9 cellular contexts compared by ENCODE assay signal in the genomic region with DNA sequence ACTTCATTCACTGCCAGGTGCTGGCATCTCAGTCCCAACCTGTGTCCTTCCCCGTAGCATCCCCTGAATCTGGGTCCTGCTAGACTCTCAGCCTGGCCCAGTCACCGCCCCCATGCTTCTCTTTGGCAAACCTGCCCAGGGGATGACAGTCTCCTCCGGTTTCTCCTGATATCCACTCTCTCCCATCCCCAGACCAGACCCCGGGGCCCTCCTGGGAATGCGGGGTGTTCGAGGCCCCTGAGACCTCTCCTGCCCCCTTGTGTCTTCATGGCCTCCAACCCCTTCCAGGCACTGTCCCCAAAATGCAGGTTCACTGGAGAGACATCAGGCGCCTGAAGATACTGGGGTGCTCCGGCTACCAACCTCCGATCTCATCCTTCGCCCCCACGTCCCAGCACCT. TPM values are rescaled to one million over a fixed set of nuclear protein-coding genes. Genes with fewer than 3 reads are reported as not detected.
A peak's percentile ranks its signal among the peaks of the same experiment; 100 is the strongest.
DNase-seq lines count a peak whose midpoint lies in the region; ATAC-seq and TF ChIP-seq lines count a peak whose summit lies in the region.
"Had no signal": no experiment of that assay in that cellular context is flagged by ENCODE, and none has a peak within 500 bp of the region (broad histone marks: within the 10 kb centered on the region; RNA-seq: fewer than 3 reads in every experiment).

No MANE protein-coding gene starts in this region.

- POLR2A ChIA-PET in activated naive CD8-positive, alpha-beta T cell treated with anti-CD3 and anti-CD28 coated beads, Interleukin-2, amount 10 ng/mL, durations not matched to agents 7 days and 5 days (lab: Charles Lee) = no interaction called here

- H3K27ac Mint-ChIP-seq in activated naive CD8-positive, alpha-beta T cell treated with anti-CD3 and anti-CD28 coated beads, Interleukin-2, amount 10 ng/mL, durations not matched to agents 7 days and 5 days = peak overlapping the region; percentile 19

- no peaks in the 10 kb centered on the region for H3K36me3 Mint-ChIP-seq in activated naive CD8-positive, alpha-beta T cell treated with anti-CD3 and anti-CD28 coated beads, Interleukin-2, amount 10 ng/mL, durations not matched to agents 7 days and 5 days

- ATAC-seq in activated naive CD8-positive, alpha-beta T cell treated with anti-CD3 and anti-CD28 coated beads, Interleukin-2, amount 10 ng/mL, durations not matched to agents 7 days and 5 days (ENCODE audit: low read depth) = peak; percentile 30
- ATAC-seq: psoas muscle had no signal

- peak; percentile 57 for DNase-seq in G401 (ENCODE audit: low spot score)
- no peak for DNase-seq in activated naive CD8-positive, alpha-beta T cell treated with anti-CD3 and anti-CD28 coated beads, Interleukin-2, amount 10 ng/mL, durations not matched to agents 7 days and 5 days
- DNase-seq in NCI-H1436 treated with DMSO at 0.1 percent for 48 hours (lab: John Stamatoyannopoulos, UW) = no peak
- no peak for DNase-seq in activated CD4-positive, CD25-positive, alpha-beta regulatory T cell treated with anti-CD3 and anti-CD28 coated beads, Interleukin-2, amount 50 U/mL, for 72 hours
- no peak for DNase-seq in tibial artery
- DNase-seq in activated effector memory CD4-positive, alpha-beta T cell treated with anti-CD3 and anti-CD28 coated beads, Interleukin-2, amount 50 U/mL, for 16 hours = no peak
- DNase-seq: psoas muscle had no signal

- H3K9me3 ChIP-seq in iPS-20b (ENCODE audit: insufficient read depth, low read depth, low read length) (no peaks in the 10 kb centered on the region), tibial artery (no peaks in the 10 kb centered on the region)
- H3K9me3 ChIP-seq: psoas muscle had no signal

- H3K79me2 ChIP-seq in ACC112 (ENCODE audit: control insufficient read depth, insufficient read depth, low read length, unreplicated experiment) = peaks cover 5% of the 10 kb centered on the region

- H3K27me3 ChIP-seq in ACC112 (ENCODE audit: insufficient read depth, low read length) (peaks cover 5% of the 10 kb centered on the region; the same call in 1 of the 2 replicates), iPS-20b (ENCODE audit: insufficient read depth, low read length) (peaks cover 22% of the 10 kb centered on the region), tibial artery (peaks cover 3 to 74% of the 10 kb centered on the region in 2 donors)

- H3K4me1 Mint-ChIP-seq in activated naive CD8-positive, alpha-beta T cell treated with anti-CD3 and anti-CD28 coated beads, Interleukin-2, amount 10 ng/mL, durations not matched to agents 7 days and 5 days = peaks cover 8% of the 10 kb centered on the region

- H3K36me3 ChIP-seq in ACC112 (ENCODE audit: insufficient read depth, low read length) = no peaks in the 10 kb centered on the region
- H3K36me3 ChIP-seq in iPS-20b (ENCODE audit: insufficient read depth, low read depth, low read length) = no peaks in the 10 kb centered on the region
- no peaks in the 10 kb centered on the region for H3K36me3 ChIP-seq in tibial artery

- peaks cover 49% of the 10 kb centered on the region for H3K27me3 Mint-ChIP-seq in activated naive CD8-positive, alpha-beta T cell treated with anti-CD3 and anti-CD28 coated beads, Interleukin-2, amount 10 ng/mL, durations not matched to agents 7 days and 5 days

- H3K4me3 Mint-ChIP-seq in activated naive CD8-positive, alpha-beta T cell treated with anti-CD3 and anti-CD28 coated beads, Interleukin-2, amount 10 ng/mL, durations not matched to agents 7 days and 5 days = peak overlapping the region; percentile 41

- no peak overlapping the region for H3K27ac ChIP-seq in ACC112 (ENCODE audit: low read depth, low read length)
- H3K27ac ChIP-seq in iPS-20b (ENCODE audit: low read length) = no peak overlapping the region
- H3K27ac ChIP-seq in tibial artery = no peak overlapping the region
- H3K27ac ChIP-seq: psoas muscle had no signal

- no peak for TF ChIP-seq CTCF in tibial artery (IDR thresholded peaks at IDR 0.05)

- intact Hi-C loops in tibial artery (cut with DNase I; ENCODE audit: low total_unique reads) = no loop called here

- in situ Hi-C loops in G401 (cut with HindIII; ENCODE audit: low sequenced_read_pairs) = no loop called here

- H3K9ac ChIP-seq in iPS-20b (ENCODE audit: low read depth, low read length) = peak overlapping the region; percentile 2; the same call in 1 of the 2 replicates

- no peak overlapping the region for H2AFZ ChIP-seq in ACC112 (ENCODE audit: low read length, unreplicated experiment)

- H3K9me3 Mint-ChIP-seq in activated naive CD8-positive, alpha-beta T cell treated with anti-CD3 and anti-CD28 coated beads, Interleukin-2, amount 10 ng/mL, durations not matched to agents 7 days and 5 days = no peaks in the 10 kb centered on the region

- H3K4me3 ChIP-seq in ACC112 (ENCODE audit: low read depth, low read length) (peak overlapping the region; percentile 71), iPS-20b (ENCODE audit: low read length) (peak overlapping the region; percentile 65), tibial artery (no peak overlapping the region)
- H3K4me3 ChIP-seq: psoas muscle had no signal

- H3K4me1 ChIP-seq in ACC112 (ENCODE audit: control insufficient read depth, insufficient read depth, low read length, unreplicated experiment) (peaks cover 5% of the 10 kb centered on the region), iPS-20b (ENCODE audit: insufficient read depth, low read length) (peaks cover 3% of the 10 kb centered on the region; the same call in 1 of the 2 replicates), tibial artery (peaks cover 0 to 8% (median 3%) of the 10 kb centered on the region in 4 donors)
- H3K4me1 ChIP-seq: psoas muscle had no signal

RNA-seq across cellular contexts. Expression of a gene that starts 0.5 kb away (rescaled TPM):
- total RNA-seq in G401 (2014; rRNA removed; shearing (Covaris generic)) = 0.37 and 5.4 TPM in 2 replicates
- 1 to 10 TPM; 3.1 to 3.5 TPM for total RNA-seq in activated naive CD8-positive, alpha-beta T cell treated with anti-CD3 and anti-CD28 coated beads, Interleukin-2, amount 10 ng/mL, durations not matched to agents 7 days and 5 days

RNA-seq across cellular contexts. Expression of a gene that starts 23.5 kb away (rescaled TPM):
- total RNA-seq in G401 (2014; rRNA removed; shearing (Covaris generic)) = 54.0 and 54.8 TPM in 2 replicates
- total RNA-seq in activated naive CD8-positive, alpha-beta T cell treated with anti-CD3 and anti-CD28 coated beads, Interleukin-2, amount 10 ng/mL, durations not matched to agents 7 days and 5 days = 10 to 100 TPM; 82.8 to 84.8 TPM

RNA-seq across cellular contexts. Expression of a gene that starts 24.9 kb away (rescaled TPM):
- 21.7 and 23.6 TPM in 2 replicates for total RNA-seq in G401 (2014; rRNA removed; shearing (Covaris generic))
- total RNA-seq in activated naive CD8-positive, alpha-beta T cell treated with anti-CD3 and anti-CD28 coated beads, Interleukin-2, amount 10 ng/mL, durations not matched to agents 7 days and 5 days = 10 to 100 TPM in 1 of 2 experiments, 1 to 10 TPM in 1; 8.5 to 10.9 TPM

RNA-seq across cellular contexts. Expression of a gene that starts 52.3 kb away (rescaled TPM):
- 0.51 and 1.1 TPM in 2 replicates for total RNA-seq in G401 (2014; rRNA removed; shearing (Covaris generic))
- total RNA-seq in activated naive CD8-positive, alpha-beta T cell treated with anti-CD3 and anti-CD28 coated beads, Interleukin-2, amount 10 ng/mL, durations not matched to agents 7 days and 5 days = 10 to 100 TPM; 27.6 to 33.4 TPM

Comparison
In these comparisons a context has a peak if more than half of its experiments do, and no peak if none do; other contexts are left out.
1. H3K4me3 ChIP-seq: peak in ACC112 (single experiment) and iPS-20b (single experiment); none in tibial artery (0 of 2).